20 cellular contexts compared by ENCODE assay signal in genomic region chr1:225885336-225885735, GRCh38. TPM values are rescaled to one million over a fixed set of nuclear protein-coding genes. Genes with fewer than 3 reads are reported as not detected.
"Had no signal": no experiment of that assay in that cellular context is flagged by ENCODE, and none has a peak within 500 bp of the region (broad histone marks: within the 10 kb centered on the region; RNA-seq: fewer than 3 reads in every experiment).

No MANE protein-coding gene starts in this region.

- H3K27me3 Mint-ChIP-seq: central memory CD8-positive, alpha-beta T cell; progenitor cell of endocrine pancreas had no signal

- H3K27ac ChIP-seq: left lung, right atrium auricular region, thyroid gland had no signal

- H3K36me3 ChIP-seq: colonic mucosa, left lung, right atrium auricular region, thyroid gland had no signal

- ATAC-seq: activated CD4-positive, CD25-positive, alpha-beta regulatory T cell treated with anti-CD3 and anti-CD28 coated beads, Interleukin-2, amount 50 U/mL, for 24 hours; activated T-cell treated with anti-CD3 and anti-CD28 coated beads, Interleukin-2, amount 50 U/mL, for 4 hours; left lung had no signal

- H3K4me3 Mint-ChIP-seq: activated naive CD4-positive, alpha-beta T cell treated with anti-CD3 and anti-CD28 coated beads for 36 hours; activated T-cell treated with anti-CD3 and anti-CD28 coated beads, Interleukin-2, amount 50 U/mL, for 4 hours; central memory CD8-positive, alpha-beta T cell; nephron progenitor cell had no signal

- H3K4me3 ChIP-seq: colonic mucosa, left lung, right atrium auricular region, thyroid gland had no signal

- H3K9me3 Mint-ChIP-seq: activated naive CD4-positive, alpha-beta T cell treated with anti-CD3 and anti-CD28 coated beads for 36 hours; activated T-cell treated with anti-CD3 and anti-CD28 coated beads, Interleukin-2, amount 50 U/mL, for 4 hours; central memory CD8-positive, alpha-beta T cell; nephron progenitor cell had no signal

- DNase-seq: activated CD4-positive, alpha-beta T cell treated with anti-CD3 and anti-CD28 coated beads, Interleukin-2, amount 50 U/mL, for 1 hour; activated CD8-positive, alpha-beta memory T cell treated with anti-CD3 and anti-CD28 coated beads, Interleukin-2, amount 50 U/mL, for 4 hours; activated naive CD4-positive, alpha-beta T cell treated with anti-CD3 and anti-CD28 coated beads for 36 hours; activated T-cell treated with anti-CD3 and anti-CD28 coated beads, Interleukin-2, amount 50 U/mL, for 4 hours; anterior cingulate cortex; colonic mucosa; left lung; mammary epithelial cell; midbrain; nephron progenitor cell; stimulated activated CD4-positive, alpha-beta T cell treated with anti-CD3 and anti-CD28 coated beads, Interleukin-2, amount 100 ng/mL, for 24 hours; stimulated activated naive CD4-positive, alpha-beta T cell treated with Interleukin-2 at 50 U/mL for 16 hours; thyroid gland had no signal

- H3K27me3 ChIP-seq: colonic mucosa, right atrium auricular region, thyroid gland had no signal

- H3K9me3 ChIP-seq: colonic mucosa, left lung, right atrium auricular region, thyroid gland had no signal

- H3K27ac Mint-ChIP-seq: activated naive CD4-positive, alpha-beta T cell treated with anti-CD3 and anti-CD28 coated beads for 36 hours; nephron progenitor cell; progenitor cell of endocrine pancreas had no signal

RNA-seq across cellular contexts. Expression of gene LEFTY1, which starts 3.6 kb away (rescaled TPM):
- total RNA-seq: kidney epithelial cell, mammary epithelial cell, osteoblast had no signal
- polyA plus RNA-seq: mammary epithelial cell had no signal

RNA-seq across cellular contexts. Expression of gene LEFTY2, which starts 55.7 kb away (rescaled TPM):
- total RNA-seq: activated T-cell treated with anti-CD3 and anti-CD28 coated beads, Interleukin-2, amount 50 U/mL, for 4 hours; kidney epithelial cell; mammary epithelial cell; osteoblast had no signal
- polyA plus RNA-seq: esophagus, mammary epithelial cell had no signal
